In genomic region chr3:107431298-107432012, GRCh38 we compare ENCODE assay signal across 7 cellular contexts. TPM values are rescaled to one million over a fixed set of nuclear protein-coding genes. Genes with fewer than 3 reads are reported as not detected.
DNase-seq lines count a peak whose midpoint lies in the region; ATAC-seq, FAIRE-seq and TF ChIP-seq lines count a peak whose summit lies in the region.

No MANE protein-coding gene starts in this region.

- DNase-seq in GM13977 (ENCODE audit: low spot score), result peak; percentile 68
- DNase-seq in HCEC 1CT, result peak; percentile 74
- DNase-seq in M059J (ENCODE audit: low read depth), result peak; percentile 88
- peak; percentile 21 for DNase-seq in T-helper 9 cell
- no peak for DNase-seq in GM12878 (ENCODE audit: low read depth, low spot score)
- DNase-seq in hypothalamus (lab: John Stamatoyannopoulos, UW), result peak; percentile 17 to 89 (median 59)
- peak; percentile 92 for DNase-seq in retina

- H3K27ac ChIP-seq in GM12878 (ENCODE audit: control insufficient read depth, insufficient read depth), result peak overlapping the region; percentile 2; the same call in 1 of the 2 replicates

- in situ Hi-C loops in GM13977 (cut with MboI; ENCODE audit: low pct_unique_long_range_greater_than_20kb, low sequenced_read_pairs, unreplicated experiment) (no loop called here), GM12878 (cut with MboI) (no loop called here)

- POLR2A ChIA-PET in GM12878 (lab: Charles Lee), result interaction anchor here (0.6 kb wide), 2 partner anchors 212 to 252 kb away, joined by 4 read pairs; no protein-coding TSS in a partner anchor

- H3K4me2 ChIP-seq in GM12878 (ENCODE audit: control insufficient read depth, insufficient read depth), result peak overlapping the region; percentile 82

- peak overlapping the region; percentile 67; the same call in 1 of the 2 replicates for H3K9ac ChIP-seq in GM12878 (ENCODE audit: control insufficient read depth, insufficient read depth, low read length)

- H3K4me3 ChIP-seq in GM12878, result peak overlapping the region; percentile 77

- no peaks in the 10 kb centered on the region for H3K9me3 ChIP-seq in GM12878 (replicated peaks; ENCODE audit: control insufficient read depth, insufficient read depth, low read length)

- H3K4me1 ChIP-seq in GM12878 (ENCODE audit: control insufficient read depth, insufficient read depth, low read length), result no peaks in the 10 kb centered on the region; the same call in 1 of the 2 replicates

- RAD21 ChIA-PET in GM12878 (lab: Charles Lee; ENCODE audit: unreplicated experiment), result interaction anchor here (0.7 to 0.8 kb wide), 2 partner anchors 156 to 310 kb away, joined by 3 read pairs; no protein-coding TSS in a partner anchor

- H3K27me3 ChIP-seq in GM12878 (replicated peaks in 1 of 2; ENCODE audit: control insufficient read depth in 2 of 2, insufficient read depth in 2 of 2, low read length in 1 of 2), result peaks cover 0 to 3% of the 10 kb centered on the region in 2 experiments; a peak in 3 of 4 replicates

- BruUV-seq in GM12878 (replicated peaks; lab: Mats Ljungman, UMichigan), result no TSS peak

- no peaks in the 10 kb centered on the region for H4K20me1 ChIP-seq in GM12878 (ENCODE audit: control insufficient read depth, insufficient read depth)

- intact Hi-C loops in GM12878 (cut with micrococcal nuclease; ENCODE audit: unreplicated experiment), result loop anchor here (5.0 kb wide), 2 partner anchors 91 to 311 kb away; partner anchors contain the start of gene BBX

- H3K36me3 ChIP-seq in GM12878 (ENCODE audit: control insufficient read depth in 2 of 2, insufficient read depth in 2 of 2, low read length in 1 of 2), result no peaks in the 10 kb centered on the region

- no peak for TF ChIP-seq EP300 in GM12878 (IDR thresholded peaks at IDR 0.05; ENCODE audit: borderline replicate concordance in 1 of 2, control insufficient read depth in 1 of 2, low read depth in 2 of 2, low read length in 2 of 2)

- 2% methylated on average over 41 of the region's 80 CpGs for WGBS in GM12878 (ENCODE audit: insufficient coverage, insufficient replicate concordance, low lambda C conversion rate, missing lambda C conversion rate)

- TF ChIP-seq POLR2A in GM12878 (IDR thresholded peaks at IDR 0.05; ENCODE audit: low read depth, low read length), result peak; percentile 45; the same call in 1 of the 2 replicates

- no peak for FAIRE-seq in GM12878 (lab: Jason Lieb, UNC)

- TF ChIP-seq CTCF in GM13977 (IDR thresholded peaks at IDR 0.05; ENCODE audit: extremely low read depth, insufficient read depth, missing control alignments) (no peak), GM12878 (IDR thresholded peaks at IDR 0.05 in 2 of 3, conservative IDR thresholded peaks at IDR 0.05 in 1 of 3; ENCODE audit: control insufficient read depth in 2 of 3, extremely low read depth in 1 of 3, insufficient read depth in 1 of 3, low read depth in 3 of 3, low read length in 3 of 3) (no peak)

- no peak for TF ChIP-seq RAD21 in GM12878 (IDR thresholded peaks at IDR 0.05; ENCODE audit: insufficient read depth, low read depth, low read length)

- ATAC-seq in GM12878, result peak; percentile 77

- SMC1A ChIA-PET in GM12878 (lab: Charles Lee; ENCODE audit: uncharacterized antibody, unreplicated experiment), result no interaction called here

- H3K79me2 ChIP-seq in GM12878 (ENCODE audit: control insufficient read depth, insufficient read depth, low read length), result no peaks in the 10 kb centered on the region

- peak overlapping the region; percentile 76 for H2AFZ ChIP-seq in GM12878 (ENCODE audit: control insufficient read depth, low read depth, low read length)

- CTCF ChIA-PET in GM12878 (lab: Yijun Ruan, JAX), result interaction anchor here (1.0 to 1.9 kb wide), 6 partner anchors 10 to 226 kb away, joined by 4 to 13 read pairs (median 5); no protein-coding TSS in a partner anchor

TF ChIP-seq in GM12878, 131 proteins besides CTCF, POLR2A, EP300 and RAD21:
- TF ChIP-seq ZNF592 (IDR thresholded peaks at IDR 0.05) (no peak), RCOR1 (conservative IDR thresholded peaks at IDR 0.05; ENCODE audit: low read depth, low read length) (no peak), DPF2 (IDR thresholded peaks at IDR 0.05) (0 out of 2 replicates have a peak, but pooled peaks have one; percentile 50), IKZF1 (conservative IDR thresholded peaks at IDR 0.05) (peak; percentile 74), LARP7 (IDR thresholded peaks at IDR 0.05) (0 out of 2 replicates have a peak, but pooled peaks have one; percentile 35), HDGF (IDR thresholded peaks at IDR 0.05) (no peak), BHLHE40 (IDR thresholded peaks at IDR 0.05; ENCODE audit: borderline replicate concordance in 1 of 2, low read depth in 2 of 2, low read length in 1 of 2) (peak in 1 of 2 experiments; percentile 30; a peak in 1 of 4 replicates), BACH1 (IDR thresholded peaks at IDR 0.05; ENCODE audit: borderline replicate concordance) (peak; percentile 39; the same call in 1 of the 2 replicates), MEF2B (IDR thresholded peaks at IDR 0.05; ENCODE audit: partially characterized antibody, poor library complexity, severe bottlenecking) (no peak), GATAD2B (conservative IDR thresholded peaks at IDR 0.05; ENCODE audit: low read depth) (peak; percentile 70), IKZF2 (IDR thresholded peaks at IDR 0.05) (no peak), BMI1 (IDR thresholded peaks at IDR 0.05; ENCODE audit: borderline replicate concordance) (no peak), NR2F1 (conservative IDR thresholded peaks at IDR 0.05) (peak; percentile 32; the same call in 1 of the 2 replicates)

RNA-seq across cellular contexts. Expression of gene CCDC54, which starts 54.2 kb away (rescaled TPM):
- total RNA-seq in M059J (2014; rRNA removed; shearing (Covaris generic)), result not detected in 2 replicates
- not detected in 2 replicates for total RNA-seq in GM12878 (2013; cell fraction: nucleolus; rRNA removed)
- total RNA-seq in GM12878 (2014; rRNA removed) (not detected in 2 replicates), GM12878 (2014; rRNA removed; fragmentation: Illumina TruSeq; extraction: Trizol) (not detected in 2 replicates), GM12878 (2021) (not detected in 2 replicates)
- polyA plus RNA-seq in GM12878 (2011; ENCODE audit: low read depth), result not detected
- polyA plus RNA-seq in GM12878 (2011; rRNA removed) (not detected in 2 replicates), GM12878 (2014; fragmentation: Illumina TruSeq; extraction: Trizol) (not detected in 2 replicates), GM12878 (2014; fragmentation: Nextera tagmentation; extraction: Ambion mirVana) (not detected), GM12878 (2014; rRNA removed) (not detected in 2 replicates), GM12878 (2016; fragmentation: Nextera tagmentation; extraction: Ambion mirVana) (not detected)
- not detected in 2 replicates for polyA plus RNA-seq in GM12878 (2011; cell fraction: cytosol; rRNA removed)
- not detected in 2 replicates for polyA plus RNA-seq in GM12878 (2011; cell fraction: nucleus; rRNA removed)
- polyA plus RNA-seq in GM12878 (2012), result not detected in 2 replicates
- polyA minus RNA-seq in GM12878 (2011; rRNA and poly(A)+ RNA removed), result not detected in 2 replicates
- not detected in 2 replicates for polyA minus RNA-seq in GM12878 (2011; cell fraction: cytosol; rRNA and poly(A)+ RNA removed)
- polyA minus RNA-seq in GM12878 (2011; cell fraction: nucleus; rRNA and poly(A)+ RNA removed), result not detected in 2 replicates
